Comparison of ENCODE assay signal across 10 cellular contexts in genomic region chr19:15811476-15811875, GRCh38. TPM values are rescaled to one million over a fixed set of nuclear protein-coding genes. Genes with fewer than 3 reads are reported as not detected.
"Had no signal": no experiment of that assay in that cellular context is flagged by ENCODE, and none has a peak within 500 bp of the region (broad histone marks: within the 10 kb centered on the region; RNA-seq: fewer than 3 reads in every experiment).

No MANE protein-coding gene starts in this region.

- FAIRE-seq: H1, H54, HepG2 had no signal

- H3K4me1 Mint-ChIP-seq: GM23338, H9 had no signal

- H3K27ac Mint-ChIP-seq: GM23338, H9, HFFc6, IgD-negative memory B cell had no signal

- H3K36me3 Mint-ChIP-seq: IgD-negative memory B cell had no signal

- DNase-seq: H9, HCEC 1CT, HFFc6, KG1 had no signal

- H3K4me2 ChIP-seq: GM23338 had no signal

- H2AFZ ChIP-seq: GM23338 had no signal

- H3K4me3 Mint-ChIP-seq: GM23338, H9, HFFc6, IgD-negative memory B cell had no signal

- H3K4me3 ChIP-seq: GM23338 had no signal

- ATAC-seq: GM23338, HepG2 had no signal

RNA-seq across cellular contexts. Expression of gene OR10H1, which starts 4.0 kb away (rescaled TPM):
- total RNA-seq: GM23338, H1, H9, HepG2, HFFc6, HT-29 had no signal
- polyA plus RNA-seq: GM23338, H1, HepG2, IgD-negative memory B cell had no signal

RNA-seq across cellular contexts. Expression of gene OR10H5, which starts 24.0 kb away (rescaled TPM):
- total RNA-seq: GM23338, H1, H9, HepG2, HFFc6, HT-29 had no signal
- polyA plus RNA-seq: GM23338, H1, HepG2, IgD-negative memory B cell had no signal
